Comparison of ENCODE assay signal across 1 cellular context in genomic region chr3:15044311-15044710, GRCh38.
TF ChIP-seq lines count a peak whose summit lies in the region.

No MANE protein-coding gene starts in this region.

TF ChIP-seq in K562, 482 proteins besides CTCF, POLR2A, EP300 and RAD21:
- TF ChIP-seq ATF3 (IDR thresholded peaks at IDR 0.05) (no peak), ATF3 (CRISPR knock-in tag; conservative IDR thresholded peaks at IDR 0.05) (no peak), KAT8 (IDR thresholded peaks at IDR 0.05; ENCODE audit: low read depth) (no peak), SUPT5H (IDR thresholded peaks at IDR 0.05) (0 out of 2 replicates have a peak, but pooled peaks have one; percentile 3), MTA1 (IDR thresholded peaks at IDR 0.05; ENCODE audit: borderline replicate concordance) (no peak)
